20 cellular contexts compared by ENCODE assay signal in genomic region chr3:9710174-9710739, GRCh38. TPM values are rescaled to one million over a fixed set of nuclear protein-coding genes. Genes with fewer than 3 reads are reported as not detected.
DNase-seq lines count a peak whose midpoint lies in the region; ATAC-seq lines count a peak whose summit lies in the region.
"Had no signal": no experiment of that assay in that cellular context is flagged by ENCODE, and none has a peak within 500 bp of the region (broad histone marks: within the 10 kb centered on the region; RNA-seq: fewer than 3 reads in every experiment).

No MANE protein-coding gene starts in this region.

- no peaks in the 10 kb centered on the region for H3K9me3 Mint-ChIP-seq in activated T-cell treated with anti-CD3 and anti-CD28 coated beads, Interleukin-2, amount 50 U/mL, for 4 hours
- H3K9me3 Mint-ChIP-seq in stimulated activated naive CD8-positive, alpha-beta T cell treated with anti-CD3 and anti-CD28 coated beads, Interleukin-15, amount 100 ng/mL, for 72 hours, result no peaks in the 10 kb centered on the region
- H3K9me3 Mint-ChIP-seq in activated T-helper 17 cell treated with anti-CD3 and anti-CD28 coated beads, Interleukin-2, amount 50 U/mL, for 72 hours, result no peaks in the 10 kb centered on the region
- H3K9me3 Mint-ChIP-seq: CD8-positive, alpha-beta T cell; GM23338; HFFc6 had no signal

- H3K27ac Mint-ChIP-seq in stimulated activated naive CD8-positive, alpha-beta T cell treated with anti-CD3 and anti-CD28 coated beads, Interleukin-15, amount 100 ng/mL, for 72 hours, result peak overlapping the region in 1 of 2 donors; percentile 3
- H3K27ac Mint-ChIP-seq in activated T-helper 17 cell treated with anti-CD3 and anti-CD28 coated beads, Interleukin-2, amount 50 U/mL, for 72 hours, result no peak overlapping the region
- H3K27ac Mint-ChIP-seq: B cell; CD8-positive, alpha-beta T cell; GM23338; HFFc6 had no signal

- H3K4me1 Mint-ChIP-seq in activated T-cell treated with anti-CD3 and anti-CD28 coated beads, Interleukin-2, amount 50 U/mL, for 4 hours (ENCODE audit: low read depth), result no peaks in the 10 kb centered on the region
- peaks cover 6% of the 10 kb centered on the region for H3K4me1 Mint-ChIP-seq in stimulated activated naive CD8-positive, alpha-beta T cell treated with anti-CD3 and anti-CD28 coated beads, Interleukin-15, amount 100 ng/mL, for 72 hours
- no peaks in the 10 kb centered on the region for H3K4me1 Mint-ChIP-seq in activated T-helper 17 cell treated with anti-CD3 and anti-CD28 coated beads, Interleukin-2, amount 50 U/mL, for 72 hours

- no peaks in the 10 kb centered on the region for H3K9me3 ChIP-seq in Karpas-422 (ENCODE audit: low read length)
- H3K9me3 ChIP-seq: BLaER1 treated with 17β-estradiol and CSF1 and Interleukin-3, amounts not matched to agents 10 nM and 100 nM had no signal

- no peaks in the 10 kb centered on the region for H3K9me2 ChIP-seq in Karpas-422 (replicated peaks; ENCODE audit: insufficient read depth, low read length)

- H4K20me1 ChIP-seq in Karpas-422 (ENCODE audit: insufficient read depth, low read depth, low read length), result no peaks in the 10 kb centered on the region
- H4K20me1 ChIP-seq: BLaER1 treated with 17β-estradiol and CSF1 and Interleukin-3, amounts not matched to agents 10 nM and 100 nM had no signal

- no peaks in the 10 kb centered on the region for H3K36me3 Mint-ChIP-seq in activated T-cell treated with anti-CD3 and anti-CD28 coated beads, Interleukin-2, amount 50 U/mL, for 4 hours (ENCODE audit: insufficient read depth)
- H3K36me3 Mint-ChIP-seq in activated T-helper 17 cell treated with anti-CD3 and anti-CD28 coated beads, Interleukin-2, amount 50 U/mL, for 72 hours (ENCODE audit: low read depth), result no peaks in the 10 kb centered on the region
- H3K36me3 Mint-ChIP-seq: CD8-positive, alpha-beta T cell; IgD-negative memory B cell had no signal

- no peaks in the 10 kb centered on the region for H3K79me2 ChIP-seq in Karpas-422 (ENCODE audit: low read length)

- no peak overlapping the region for H3K9ac ChIP-seq in Karpas-422 (ENCODE audit: low read length)
- H3K9ac ChIP-seq: BLaER1 treated with 17β-estradiol and CSF1 and Interleukin-3, amounts not matched to agents 10 nM and 100 nM had no signal

- H3K36me3 ChIP-seq in Karpas-422 (ENCODE audit: insufficient read depth, low read length), result no peaks in the 10 kb centered on the region
- H3K36me3 ChIP-seq: BLaER1 treated with 17β-estradiol and CSF1 and Interleukin-3, amounts not matched to agents 10 nM and 100 nM had no signal

- peak; percentile 28 to 40 for ATAC-seq in activated T-cell treated with anti-CD3 and anti-CD28 coated beads, Interleukin-2, amount 50 U/mL, for 4 hours
- ATAC-seq in stimulated activated naive CD8-positive, alpha-beta T cell treated with anti-CD3 and anti-CD28 coated beads, Interleukin-15, amount 100 ng/mL, for 72 hours, result peak; percentile 18
- no peak for ATAC-seq in stimulated activated naive CD8-positive, alpha-beta T cell treated with anti-CD3 and anti-CD28 coated beads, Interleukin-15, Interleukin-2, amounts not matched to agents 100 U/mL and 50 U/mL, for 24 hours
- ATAC-seq in activated T-helper 17 cell treated with anti-CD3 and anti-CD28 coated beads, Interleukin-2, amount 50 U/mL, for 72 hours (replicated peaks), result peak; percentile 62
- ATAC-seq in HG02588 (IDR thresholded peaks at IDR 0.05; ENCODE audit: unreplicated experiment), result no peak
- ATAC-seq: CD8-positive, alpha-beta T cell; GM23338; HepG2 had no signal

- no peak overlapping the region for H3K4me3 Mint-ChIP-seq in activated T-cell treated with anti-CD3 and anti-CD28 coated beads, Interleukin-2, amount 50 U/mL, for 4 hours
- H3K4me3 Mint-ChIP-seq in stimulated activated naive CD8-positive, alpha-beta T cell treated with anti-CD3 and anti-CD28 coated beads, Interleukin-15, amount 100 ng/mL, for 72 hours, result no peak overlapping the region
- H3K4me3 Mint-ChIP-seq in activated T-helper 17 cell treated with anti-CD3 and anti-CD28 coated beads, Interleukin-2, amount 50 U/mL, for 72 hours, result no peak overlapping the region
- H3K4me3 Mint-ChIP-seq: B cell; CD8-positive, alpha-beta T cell; GM23338; HFFc6; IgD-negative memory B cell had no signal

- H3K27me3 ChIP-seq in Karpas-422 (ENCODE audit: low read length), result no peaks in the 10 kb centered on the region
- H3K27me3 ChIP-seq: BLaER1 treated with 17β-estradiol and CSF1 and Interleukin-3, amounts not matched to agents 10 nM and 100 nM had no signal

- peaks cover 8% of the 10 kb centered on the region for H3K27me3 Mint-ChIP-seq in activated T-cell treated with anti-CD3 and anti-CD28 coated beads, Interleukin-2, amount 50 U/mL, for 4 hours (ENCODE audit: low read depth)
- peaks cover 13% of the 10 kb centered on the region for H3K27me3 Mint-ChIP-seq in stimulated activated naive CD8-positive, alpha-beta T cell treated with anti-CD3 and anti-CD28 coated beads, Interleukin-15, amount 100 ng/mL, for 72 hours
- H3K27me3 Mint-ChIP-seq in activated T-helper 17 cell treated with anti-CD3 and anti-CD28 coated beads, Interleukin-2, amount 50 U/mL, for 72 hours, result peaks cover 5% of the 10 kb centered on the region

- no peak for DNase-seq in activated T-cell treated with anti-CD3 and anti-CD28 coated beads, Interleukin-2, amount 50 U/mL, for 4 hours
- DNase-seq in activated T-cell treated with anti-CD3 and anti-CD28 coated beads, Interleukin-2, amount 50 U/mL, for 48 hours, result no peak
- no peak for DNase-seq in stimulated activated naive CD8-positive, alpha-beta T cell treated with anti-CD3 and anti-CD28 coated beads, Interleukin-15, amount 100 ng/mL, for 72 hours
- DNase-seq in stimulated activated naive CD8-positive, alpha-beta T cell treated with anti-CD3 and anti-CD28 coated beads, Interleukin-15, Interleukin-2, amounts not matched to agents 100 U/mL and 50 U/mL, for 24 hours, result no peak
- no peak for DNase-seq in Karpas-422
- DNase-seq: Calu3; CD8-positive, alpha-beta T cell; DND-41; EL; HCEC 1CT; HFFc6 had no signal

- H3K4me1 ChIP-seq in Karpas-422 (ENCODE audit: low read length), result no peaks in the 10 kb centered on the region

- H3K4me3 ChIP-seq in Karpas-422 (ENCODE audit: low read length), result no peak overlapping the region
- H3K4me3 ChIP-seq: BLaER1 treated with 17β-estradiol and CSF1 and Interleukin-3, amounts not matched to agents 10 nM and 100 nM; GM23338 had no signal

- no peak overlapping the region for H3K27ac ChIP-seq in Karpas-422 (ENCODE audit: low read length)
- H3K27ac ChIP-seq: BLaER1 treated with 17β-estradiol and CSF1 and Interleukin-3, amounts not matched to agents 10 nM and 100 nM had no signal

- no peak overlapping the region for H3K4me2 ChIP-seq in Karpas-422 (ENCODE audit: low read depth, low read length, poor library complexity, severe bottlenecking)
- H3K4me2 ChIP-seq: BLaER1 treated with 17β-estradiol and CSF1 and Interleukin-3, amounts not matched to agents 10 nM and 100 nM; GM23338 had no signal

- H2AFZ ChIP-seq in Karpas-422 (ENCODE audit: low read length), result no peak overlapping the region
- H2AFZ ChIP-seq: GM23338 had no signal

RNA-seq across cellular contexts. Expression of gene CPNE9, which starts 6.6 kb away (rescaled TPM):
- under 1 TPM in 1 of 3 donors, not detected in 2; 0.19 TPM for total RNA-seq in activated T-cell treated with anti-CD3 and anti-CD28 coated beads, Interleukin-2, amount 50 U/mL, for 4 hours
- under 1 TPM; 0.32 to 0.54 TPM for total RNA-seq in activated T-helper 17 cell treated with anti-CD3 and anti-CD28 coated beads, Interleukin-2, amount 50 U/mL, for 72 hours
- total RNA-seq in Karpas-422 (2014; rRNA removed; shearing (Covaris generic); ENCODE audit: low replicate concordance), result 0.18 TPM in 1 of 2 replicates, not detected in the other
- total RNA-seq: A172, Calu3, HepG2, HFFc6 had no signal

RNA-seq across cellular contexts. Expression of gene BRPF1, which starts 21.3 kb away (rescaled TPM):
- total RNA-seq in activated T-cell treated with anti-CD3 and anti-CD28 coated beads, Interleukin-2, amount 50 U/mL, for 4 hours, result 10 to 100 TPM; 56.9 to 59.9 (median 59.8) TPM
- 10 to 100 TPM; 22.7 to 31.0 TPM for total RNA-seq in activated T-helper 17 cell treated with anti-CD3 and anti-CD28 coated beads, Interleukin-2, amount 50 U/mL, for 72 hours
- 14.5 and 28.2 TPM in 2 replicates for total RNA-seq in Karpas-422 (2014; rRNA removed; shearing (Covaris generic); ENCODE audit: low replicate concordance)

RNA-seq across cellular contexts. Expression of gene OGG1, which starts 39.5 kb away (rescaled TPM):
- total RNA-seq in activated T-cell treated with anti-CD3 and anti-CD28 coated beads, Interleukin-2, amount 50 U/mL, for 4 hours, result 10 to 100 TPM; 25.2 to 30.5 (median 28.8) TPM
- total RNA-seq in activated T-helper 17 cell treated with anti-CD3 and anti-CD28 coated beads, Interleukin-2, amount 50 U/mL, for 72 hours, result 10 to 100 TPM; 37.4 to 52.3 TPM
- total RNA-seq in Karpas-422 (2014; rRNA removed; shearing (Covaris generic); ENCODE audit: low replicate concordance), result 22.1 and 48.7 TPM in 2 replicates

RNA-seq across cellular contexts. Expression of gene CAMK1, which starts 59.5 kb away (rescaled TPM):
- total RNA-seq in activated T-cell treated with anti-CD3 and anti-CD28 coated beads, Interleukin-2, amount 50 U/mL, for 4 hours, result 10 to 100 TPM; 15.3 to 20.7 (median 15.7) TPM
- total RNA-seq in activated T-helper 17 cell treated with anti-CD3 and anti-CD28 coated beads, Interleukin-2, amount 50 U/mL, for 72 hours, result 10 to 100 TPM; 23.9 to 75.4 TPM
- 41.6 and 86.6 TPM in 2 replicates for total RNA-seq in Karpas-422 (2014; rRNA removed; shearing (Covaris generic); ENCODE audit: low replicate concordance)
- total RNA-seq: CD8-positive, alpha-beta T cell; G401 had no signal

Comparison
In these comparisons a context has a peak if more than half of its experiments do, and no peak if none do; other contexts are left out.
1. ATAC-seq: peak in activated T-cell treated with anti-CD3 and anti-CD28 coated beads, Interleukin-2, amount 50 U/mL, for 4 hours (2 of 2), stimulated activated naive CD8-positive, alpha-beta T cell treated with anti-CD3 and anti-CD28 coated beads, Interleukin-15, amount 100 ng/mL, for 72 hours (single experiment) and activated T-helper 17 cell treated with anti-CD3 and anti-CD28 coated beads, Interleukin-2, amount 50 U/mL, for 72 hours (single experiment); none in stimulated activated naive CD8-positive, alpha-beta T cell treated with anti-CD3 and anti-CD28 coated beads, Interleukin-15, Interleukin-2, amounts not matched to agents 100 U/mL and 50 U/mL, for 24 hours (single experiment) and HG02588 (single experiment).